8 cellular contexts compared by ENCODE assay signal in the genomic region with DNA sequence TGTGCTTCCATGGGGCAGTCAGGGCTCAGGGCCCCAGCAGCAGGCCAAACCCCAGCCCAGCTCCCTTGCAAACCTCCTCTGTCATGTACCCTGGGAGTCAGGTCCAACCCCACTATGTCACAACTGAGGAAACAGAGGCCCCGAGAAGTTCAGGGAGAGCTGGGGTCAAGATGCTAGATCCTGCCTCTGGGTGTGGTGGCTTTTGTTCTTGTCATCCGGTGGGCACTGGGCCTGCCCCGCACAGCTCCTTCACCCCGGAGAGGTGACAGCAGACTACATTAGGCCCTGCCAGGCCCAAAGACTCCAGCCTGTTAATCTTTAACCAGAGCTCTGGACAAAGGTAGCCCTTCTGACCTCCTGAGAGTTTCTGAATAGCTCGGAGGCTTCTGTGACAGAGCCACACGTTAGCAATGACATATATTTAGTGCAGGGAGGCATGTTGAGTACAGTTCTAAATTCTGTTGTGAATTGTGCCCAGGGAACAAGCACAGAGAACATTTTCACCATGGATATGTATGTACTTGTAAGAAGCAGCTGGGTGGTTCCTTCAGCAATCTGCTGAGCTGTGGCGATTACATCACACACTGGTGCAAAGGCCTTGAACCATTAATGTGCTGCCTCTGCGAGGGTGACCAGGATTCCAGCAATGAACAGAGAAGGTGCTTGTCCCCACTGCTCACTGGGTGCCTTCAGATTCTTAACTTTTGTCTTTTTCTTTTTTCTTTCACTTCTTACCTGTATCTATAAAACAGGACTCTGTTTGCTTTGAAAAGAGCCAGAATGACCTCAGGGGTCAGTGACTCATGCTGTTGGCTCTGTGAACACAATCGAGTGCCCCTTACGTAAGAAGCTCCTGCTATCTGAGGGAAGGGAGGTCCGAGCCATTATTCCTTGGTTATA.
A peak's percentile ranks its signal among the peaks of the same experiment; 100 is the strongest.
DNase-seq lines count a peak whose midpoint lies in the region; ATAC-seq and TF ChIP-seq lines count a peak whose summit lies in the region.

No MANE protein-coding gene starts in this region.

- H3K4me1 Mint-ChIP-seq in stimulated activated naive CD8-positive, alpha-beta T cell treated with anti-CD3 and anti-CD28 coated beads, Interleukin-15, amount 100 ng/mL, for 72 hours = peaks cover 9% of the 10 kb centered on the region

- peak; percentile 75 for ATAC-seq in GM19397 (IDR thresholded peaks at IDR 0.05; ENCODE audit: unreplicated experiment)
- no peak for ATAC-seq in GM18868 (IDR thresholded peaks at IDR 0.05; ENCODE audit: unreplicated experiment)
- no peak for ATAC-seq in stimulated activated naive CD8-positive, alpha-beta T cell treated with anti-CD3 and anti-CD28 coated beads, Interleukin-15, amount 100 ng/mL, for 72 hours

- H3K9me3 Mint-ChIP-seq in stimulated activated naive CD8-positive, alpha-beta T cell treated with anti-CD3 and anti-CD28 coated beads, Interleukin-15, amount 100 ng/mL, for 72 hours = peaks cover 5 to 6% of the 10 kb centered on the region in 2 donors

- H3K4me3 ChIP-seq in LNCaP clone FGC (ENCODE audit: low read depth, low read length) (no peak overlapping the region), colonic mucosa (no peak overlapping the region), mucosa of rectum (ENCODE audit: low read length in 2 of 2) (peak overlapping the region; percentile 37 to 48)

- H3K27me3 ChIP-seq in colonic mucosa (no peaks in the 10 kb centered on the region), mucosa of rectum (ENCODE audit: control insufficient read depth in 2 of 2, insufficient read depth in 2 of 2, low read length in 2 of 2) (no peaks in the 10 kb centered on the region)

- H3K36me3 ChIP-seq in colonic mucosa (no peaks in the 10 kb centered on the region), mucosa of rectum (ENCODE audit: control insufficient read depth in 2 of 2, insufficient read depth in 2 of 2, low read length in 2 of 2) (no peaks in the 10 kb centered on the region)

- H3K27ac ChIP-seq in colonic mucosa (peak overlapping the region; percentile 92), mucosa of rectum (ENCODE audit: low read depth in 2 of 2, low read length in 2 of 2) (peak overlapping the region; percentile 91 to 92)

- H3K4me1 ChIP-seq in colonic mucosa (peaks cover 18% of the 10 kb centered on the region), mucosa of rectum (ENCODE audit: control insufficient read depth in 2 of 2, insufficient read depth in 2 of 2, low read length in 2 of 2) (peaks cover 23 to 51% of the 10 kb centered on the region in 2 donors)

- peaks cover 7% of the 10 kb centered on the region for H3K27me3 Mint-ChIP-seq in stimulated activated naive CD8-positive, alpha-beta T cell treated with anti-CD3 and anti-CD28 coated beads, Interleukin-15, amount 100 ng/mL, for 72 hours

- no peak overlapping the region for H3K4me3 Mint-ChIP-seq in stimulated activated naive CD8-positive, alpha-beta T cell treated with anti-CD3 and anti-CD28 coated beads, Interleukin-15, amount 100 ng/mL, for 72 hours

- peak overlapping the region in 1 of 2 donors; percentile 67 for H3K9ac ChIP-seq in colonic mucosa (ENCODE audit: low read depth in 2 of 2, low read length in 2 of 2)
- H3K9ac ChIP-seq in mucosa of rectum (ENCODE audit: low read depth in 1 of 2, low read length in 2 of 2) = peak overlapping the region; percentile 65 to 73

- peak overlapping the region in 1 of 2 donors; percentile 22 for H3K27ac Mint-ChIP-seq in stimulated activated naive CD8-positive, alpha-beta T cell treated with anti-CD3 and anti-CD28 coated beads, Interleukin-15, amount 100 ng/mL, for 72 hours

- H3K9me3 ChIP-seq in colonic mucosa = no peaks in the 10 kb centered on the region
- H3K9me3 ChIP-seq in mucosa of rectum (ENCODE audit: control insufficient read depth in 2 of 2, low read length in 2 of 2) = no peaks in the 10 kb centered on the region

- intact Hi-C loops in colonic mucosa (cut with DNase I) = no loop called here

- TF ChIP-seq CTCF in LNCaP clone FGC (IDR thresholded peaks at IDR 0.05; ENCODE audit: control insufficient read depth, extremely low read depth, insufficient read depth) (no peak), colonic mucosa (IDR thresholded peaks at IDR 0.05) (no peak)

- DNase-seq in LNCaP clone FGC (ENCODE audit: low read depth) (peak; percentile 75), colonic mucosa (peak; percentile 81), middle frontal gyrus (ENCODE audit: extremely low spot score, low spot score) (no peak), putamen (ENCODE audit: low spot score) (no peak)
- no peak for DNase-seq in stimulated activated naive CD8-positive, alpha-beta T cell treated with anti-CD3 and anti-CD28 coated beads, Interleukin-15, amount 100 ng/mL, for 72 hours

Comparison
In these comparisons a context has a peak if more than half of its experiments do, and no peak if none do; other contexts are left out.
1. DNase-seq: peak in LNCaP clone FGC (single experiment) and colonic mucosa (single experiment); none in middle frontal gyrus (single experiment), putamen (single experiment) and stimulated activated naive CD8-positive, alpha-beta T cell treated with anti-CD3 and anti-CD28 coated beads, Interleukin-15, amount 100 ng/mL, for 72 hours (0 of 2).
2. H3K4me3 ChIP-seq: peak in mucosa of rectum (2 of 2); none in LNCaP clone FGC (single experiment) and colonic mucosa (single experiment).